ENCODE assay signal across 9 cellular contexts in genomic region chr4:126961661-126962060, GRCh38.
"Had no signal": no experiment of that assay in that cellular context is flagged by ENCODE, and none has a peak within 500 bp of the region (broad histone marks: within the 10 kb centered on the region; RNA-seq: fewer than 3 reads in every experiment).

No MANE protein-coding gene starts in this region.

- H3K9ac ChIP-seq: GM23248 had no signal

- H3K9me3 ChIP-seq: HAP-1 had no signal

- ATAC-seq: HCT116, HepG2 had no signal

- H2AFZ ChIP-seq: GM23248 had no signal

- FAIRE-seq: HepG2 had no signal

- H3K4me3 ChIP-seq: GM23248, HAP-1 had no signal

- DNase-seq: GM23248, GOT3, H7, HFFc6, KG1 had no signal

- H3K27ac ChIP-seq: GM23248, HL-60 had no signal

- H3K36me3 ChIP-seq: HAP-1 had no signal
